8 cellular contexts compared by ENCODE assay signal in the genomic region with DNA sequence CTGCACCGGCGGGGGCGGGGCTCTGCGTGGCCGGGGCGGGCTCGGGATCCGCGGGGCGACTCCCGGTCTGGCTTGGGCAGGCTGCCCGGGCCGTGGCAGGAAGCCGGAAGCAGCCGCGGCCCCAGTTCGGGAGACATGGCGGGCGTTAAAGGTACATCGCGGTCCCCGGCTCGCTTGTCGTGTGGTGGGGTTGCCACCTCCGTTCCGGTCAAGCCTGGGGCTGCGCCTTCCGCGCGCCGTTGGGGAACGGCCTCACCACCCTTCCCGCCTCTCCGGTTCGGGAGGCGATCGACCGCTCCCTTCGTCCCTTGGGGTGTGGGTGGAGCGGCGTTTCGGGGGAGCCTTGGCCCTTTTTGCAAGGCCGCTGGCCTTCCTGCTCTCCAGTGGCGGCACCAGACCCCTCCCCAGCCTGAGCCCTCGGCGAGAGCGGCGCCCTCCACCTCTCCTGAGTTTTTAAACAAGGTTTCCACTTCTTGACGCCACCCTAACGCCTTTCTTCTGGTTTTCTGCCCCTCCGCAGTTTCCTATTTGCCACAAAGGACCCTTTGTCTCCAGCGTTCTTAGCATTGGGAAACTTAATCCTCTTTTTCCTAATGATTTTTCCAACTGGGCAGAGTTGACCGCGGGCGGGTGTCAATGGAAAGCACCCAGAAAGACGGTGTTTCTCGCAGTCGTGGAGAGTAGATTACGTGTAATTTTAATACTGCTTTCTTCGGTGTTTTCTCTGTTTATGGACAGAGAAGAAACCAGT. TPM values are rescaled to one million over a fixed set of nuclear protein-coding genes. Genes with fewer than 3 reads are reported as not detected.
DNase-seq lines count a peak whose midpoint lies in the region; ATAC-seq and TF ChIP-seq lines count a peak whose summit lies in the region.

A gene with protein sequence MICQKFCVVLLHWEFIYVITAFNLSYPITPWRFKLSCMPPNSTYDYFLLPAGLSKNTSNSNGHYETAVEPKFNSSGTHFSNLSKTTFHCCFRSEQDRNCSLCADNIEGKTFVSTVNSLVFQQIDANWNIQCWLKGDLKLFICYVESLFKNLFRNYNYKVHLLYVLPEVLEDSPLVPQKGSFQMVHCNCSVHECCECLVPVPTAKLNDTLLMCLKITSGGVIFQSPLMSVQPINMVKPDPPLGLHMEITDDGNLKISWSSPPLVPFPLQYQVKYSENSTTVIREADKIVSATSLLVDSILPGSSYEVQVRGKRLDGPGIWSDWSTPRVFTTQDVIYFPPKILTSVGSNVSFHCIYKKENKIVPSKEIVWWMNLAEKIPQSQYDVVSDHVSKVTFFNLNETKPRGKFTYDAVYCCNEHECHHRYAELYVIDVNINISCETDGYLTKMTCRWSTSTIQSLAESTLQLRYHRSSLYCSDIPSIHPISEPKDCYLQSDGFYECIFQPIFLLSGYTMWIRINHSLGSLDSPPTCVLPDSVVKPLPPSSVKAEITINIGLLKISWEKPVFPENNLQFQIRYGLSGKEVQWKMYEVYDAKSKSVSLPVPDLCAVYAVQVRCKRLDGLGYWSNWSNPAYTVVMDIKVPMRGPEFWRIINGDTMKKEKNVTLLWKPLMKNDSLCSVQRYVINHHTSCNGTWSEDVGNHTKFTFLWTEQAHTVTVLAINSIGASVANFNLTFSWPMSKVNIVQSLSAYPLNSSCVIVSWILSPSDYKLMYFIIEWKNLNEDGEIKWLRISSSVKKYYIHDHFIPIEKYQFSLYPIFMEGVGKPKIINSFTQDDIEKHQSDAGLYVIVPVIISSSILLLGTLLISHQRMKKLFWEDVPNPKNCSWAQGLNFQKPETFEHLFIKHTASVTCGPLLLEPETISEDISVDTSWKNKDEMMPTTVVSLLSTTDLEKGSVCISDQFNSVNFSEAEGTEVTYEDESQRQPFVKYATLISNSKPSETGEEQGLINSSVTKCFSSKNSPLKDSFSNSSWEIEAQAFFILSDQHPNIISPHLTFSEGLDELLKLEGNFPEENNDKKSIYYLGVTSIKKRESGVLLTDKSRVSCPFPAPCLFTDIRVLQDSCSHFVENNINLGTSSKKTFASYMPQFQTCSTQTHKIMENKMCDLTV (plus strand): TSS at position 79 of the 751 bp plus-strand sequence. CDS start 144,898 bp downstream, outside the sequence.
A gene with protein sequence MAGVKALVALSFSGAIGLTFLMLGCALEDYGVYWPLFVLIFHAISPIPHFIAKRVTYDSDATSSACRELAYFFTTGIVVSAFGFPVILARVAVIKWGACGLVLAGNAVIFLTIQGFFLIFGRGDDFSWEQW (plus strand): TSS at position 79 of the 751 bp plus-strand sequence. CDS start 57 bp downstream, at position 136.

- peaks cover 30% of the 10 kb centered on the region for H3K4me1 ChIP-seq in mesodermal cell (ENCODE audit: control insufficient read depth, insufficient read depth, low read length, poor library complexity, severe bottlenecking)
- peaks cover 37% of the 10 kb centered on the region for H3K4me1 ChIP-seq in upper lobe of right lung

- no peak for TF ChIP-seq CTCF in upper lobe of right lung (IDR thresholded peaks at IDR 0.05)

- 0 to 1% methylated on average over 49 to 57 of the region's 60 CpGs for WGBS in mesodermal cell (ENCODE audit: insufficient coverage in 2 of 2), 2 experiments

- ATAC-seq in left cardiac atrium (no peak), HG02970 (IDR thresholded peaks at IDR 0.05; ENCODE audit: low FRiP score, unreplicated experiment) (peak; percentile 67), upper lobe of right lung (no peak), GM18873 (IDR thresholded peaks at IDR 0.05; ENCODE audit: low FRiP score, unreplicated experiment) (no peak)

- peaks cover 19% of the 10 kb centered on the region for H3K36me3 ChIP-seq in mesodermal cell (ENCODE audit: control insufficient read depth, insufficient read depth, low read length)
- H3K36me3 ChIP-seq in upper lobe of right lung: peaks cover 8% of the 10 kb centered on the region

- H3K27ac ChIP-seq in mesodermal cell (ENCODE audit: low read depth, low read length, severe bottlenecking) (peak within 1 kb of the TSS; percentile 98), upper lobe of right lung (peak within 1 kb of the TSS; percentile 99)

- intact Hi-C loops in left cardiac atrium (cut with DNase I) (loop anchor here in 1 of 2 donors (10.0 kb wide), 1 partner anchor 366 kb away; no protein-coding TSS in a partner anchor), cardiac septum (cut with DNase I) (loop anchor here (5.0 kb wide), 2 partner anchors 168 to 353 kb away; no protein-coding TSS in a partner anchor), upper lobe of right lung (cut with DNase I) (no loop called here)

- H3K9me3 ChIP-seq in mesodermal cell (ENCODE audit: control insufficient read depth, low read length) (no peaks in the 10 kb centered on the region), upper lobe of right lung (no peaks in the 10 kb centered on the region)

- no peak for DNase-seq in left cardiac atrium
- no peak for DNase-seq in cardiac septum (ENCODE audit: low spot score)
- DNase-seq in NCI-H69 (lab: John Stamatoyannopoulos, UW): peak; percentile 97
- DNase-seq in cerebellum (ENCODE audit: low spot score): no peak
- DNase-seq in upper lobe of right lung: no peak

- no peaks in the 10 kb centered on the region for H3K27me3 ChIP-seq in upper lobe of right lung

- peak within 1 kb of the TSS; percentile 72 for H3K4me3 ChIP-seq in mesodermal cell (ENCODE audit: extremely low read depth, insufficient read depth, low read length, poor library complexity, severe bottlenecking)
- H3K4me3 ChIP-seq in upper lobe of right lung: peak within 1 kb of the TSS; percentile 77

RNA-seq across cellular contexts. Expression of the first gene that starts in this region (rescaled TPM):
- total RNA-seq in left cardiac atrium (10 to 100 TPM in 1 of 2 donors, 1 to 10 TPM in 1; 7.0 to 29.5 TPM), cardiac septum (8.0 TPM), cerebellum (13.2 TPM), upper lobe of right lung (38.0 TPM)
- 28.8 TPM for polyA plus RNA-seq in mesodermal cell (2013, experiment 1 of 2)
- polyA plus RNA-seq in mesodermal cell (2013, experiment 2 of 2): 31.3 TPM

RNA-seq across cellular contexts. Expression of the second gene that starts in this region (rescaled TPM):
- total RNA-seq in left cardiac atrium: 10 to 100 TPM; 55.0 to 57.5 TPM
- total RNA-seq in cardiac septum: 54.9 TPM
- total RNA-seq in cerebellum: 46.9 TPM
- polyA plus RNA-seq in mesodermal cell (2013, experiment 1 of 2): 49.0 TPM
- 53.6 TPM for polyA plus RNA-seq in mesodermal cell (2013, experiment 2 of 2)
- total RNA-seq in upper lobe of right lung: 107 TPM
